In the genomic region with DNA sequence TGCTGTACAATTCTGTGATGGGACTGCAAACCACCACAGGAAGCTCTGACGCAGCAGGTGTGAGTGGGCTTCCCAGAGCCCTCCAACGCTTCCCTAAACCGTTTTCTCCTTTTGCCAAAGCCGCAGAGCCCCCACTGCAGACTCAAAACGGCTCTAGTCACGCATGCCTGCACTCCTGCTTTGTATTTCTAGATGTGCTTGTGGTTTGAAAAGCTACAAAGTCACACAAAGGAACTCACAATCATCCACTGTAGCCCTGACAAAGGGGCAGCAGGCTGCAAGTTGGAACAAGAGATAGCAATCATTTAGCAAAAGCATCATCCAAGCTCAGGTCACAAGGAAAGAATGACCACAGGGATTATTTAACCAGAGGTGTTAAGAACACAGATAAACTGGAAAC, we compare ENCODE assay signal across 13 cellular contexts.
A peak's percentile ranks its signal among the peaks of the same experiment; 100 is the strongest.
DNase-seq lines count a peak whose midpoint lies in the region; ATAC-seq and TF ChIP-seq lines count a peak whose summit lies in the region.
"Had no signal": no experiment of that assay in that cellular context is flagged by ENCODE, and none has a peak within 500 bp of the region (broad histone marks: within the 10 kb centered on the region; RNA-seq: fewer than 3 reads in every experiment).

No MANE protein-coding gene starts in this region.

- H3K9ac ChIP-seq in BLaER1 (peak overlapping the region; percentile 70), colonic mucosa (ENCODE audit: low read depth in 2 of 2, low read length in 2 of 2) (no peak overlapping the region)

- H3K4me1 Mint-ChIP-seq in activated T-helper 1 cell treated with anti-CD3 and anti-CD28 coated beads, Interleukin-12 subunit alpha, Interleukin-12 subunit beta, Interleukin-2, Interleukin-4 antibody, amounts not matched to agents 30 ng/mL and 10 ng/mL and 1 ng/mL, durations not matched to agents 14 hours and 24 hours and 36 hours (ENCODE audit: low read depth) = peaks cover 56% of the 10 kb centered on the region

- intact Hi-C loops in activated T-helper 1 cell treated with anti-CD3 and anti-CD28 coated beads, Interleukin-12 subunit alpha, Interleukin-12 subunit beta, Interleukin-2, Interleukin-4 antibody, amounts not matched to agents 30 ng/mL and 10 ng/mL and 1 ng/mL, durations not matched to agents 14 hours and 24 hours and 36 hours (cut with micrococcal nuclease) = loop anchor here (2.0 kb wide), 1 partner anchor 14 kb away; no protein-coding TSS in a partner anchor
- intact Hi-C loops in colonic mucosa (cut with DNase I) = no loop called here

- peak; percentile 35 for ATAC-seq in GM19043 (IDR thresholded peaks at IDR 0.05; ENCODE audit: low read depth, unreplicated experiment)
- peak; percentile 40 for ATAC-seq in HG03103 (IDR thresholded peaks at IDR 0.05; ENCODE audit: low read depth, unreplicated experiment)

- H3K36me3 ChIP-seq in BLaER1 = no peaks in the 10 kb centered on the region
- H3K36me3 ChIP-seq in colonic mucosa = peaks cover 3% of the 10 kb centered on the region
- H3K36me3 ChIP-seq: brain microvascular endothelial cell, neutrophil had no signal

- no peaks in the 10 kb centered on the region for H3K9me3 Mint-ChIP-seq in activated T-helper 1 cell treated with anti-CD3 and anti-CD28 coated beads, Interleukin-12 subunit alpha, Interleukin-12 subunit beta, Interleukin-2, Interleukin-4 antibody, amounts not matched to agents 30 ng/mL and 10 ng/mL and 1 ng/mL, durations not matched to agents 14 hours and 24 hours and 36 hours

- no peaks in the 10 kb centered on the region for H4K20me1 ChIP-seq in BLaER1

- H3K4me3 Mint-ChIP-seq in activated T-helper 1 cell treated with anti-CD3 and anti-CD28 coated beads, Interleukin-12 subunit alpha, Interleukin-12 subunit beta, Interleukin-2, Interleukin-4 antibody, amounts not matched to agents 30 ng/mL and 10 ng/mL and 1 ng/mL, durations not matched to agents 14 hours and 24 hours and 36 hours = no peak overlapping the region

- DNase-seq in activated T-helper 1 cell treated with anti-CD3 and anti-CD28 coated beads, Interleukin-12 subunit alpha, Interleukin-12 subunit beta, Interleukin-2, Interleukin-4 antibody, amounts not matched to agents 30 ng/mL and 10 ng/mL and 1 ng/mL, durations not matched to agents 14 hours and 24 hours and 36 hours (ENCODE audit: low spot score) = no peak
- no peak for DNase-seq in DMS153 (lab: John Stamatoyannopoulos, UW)
- no peak for DNase-seq in colonic mucosa
- no peak for DNase-seq in erythroblast (lab: John Stamatoyannopoulos, UW)
- no peak for DNase-seq in DMS53 treated with DMSO at 0.1 percent for 48 hours (lab: John Stamatoyannopoulos, UW; ENCODE audit: unreplicated experiment)
- DNase-seq: brain microvascular endothelial cell, C1 segment of cervical spinal cord, islet precursor cell, substantia nigra had no signal

- peak overlapping the region; percentile 70 for H3K27ac Mint-ChIP-seq in activated T-helper 1 cell treated with anti-CD3 and anti-CD28 coated beads, Interleukin-12 subunit alpha, Interleukin-12 subunit beta, Interleukin-2, Interleukin-4 antibody, amounts not matched to agents 30 ng/mL and 10 ng/mL and 1 ng/mL, durations not matched to agents 14 hours and 24 hours and 36 hours

- H3K4me1 ChIP-seq in BLaER1 (peaks cover 100% of the 10 kb centered on the region), colonic mucosa (no peaks in the 10 kb centered on the region)

- TF ChIP-seq POLR2A in erythroblast (IDR thresholded peaks at IDR 0.05; ENCODE audit: low read length) = no peak

- H3K9me3 ChIP-seq in BLaER1 (no peaks in the 10 kb centered on the region), colonic mucosa (no peaks in the 10 kb centered on the region)
- H3K9me3 ChIP-seq: neutrophil had no signal

- peak overlapping the region; percentile 87 for H3K4me2 ChIP-seq in BLaER1

- no peak for TF ChIP-seq CTCF in colonic mucosa (IDR thresholded peaks at IDR 0.05)

- H3K27me3 Mint-ChIP-seq in activated T-helper 1 cell treated with anti-CD3 and anti-CD28 coated beads, Interleukin-12 subunit alpha, Interleukin-12 subunit beta, Interleukin-2, Interleukin-4 antibody, amounts not matched to agents 30 ng/mL and 10 ng/mL and 1 ng/mL, durations not matched to agents 14 hours and 24 hours and 36 hours (ENCODE audit: insufficient read depth) = no peaks in the 10 kb centered on the region

- no peaks in the 10 kb centered on the region for H3K27me3 ChIP-seq in BLaER1
- no peaks in the 10 kb centered on the region for H3K27me3 ChIP-seq in colonic mucosa
- H3K27me3 ChIP-seq: brain microvascular endothelial cell had no signal

- peaks cover 8% of the 10 kb centered on the region for H3K36me3 Mint-ChIP-seq in activated T-helper 1 cell treated with anti-CD3 and anti-CD28 coated beads, Interleukin-12 subunit alpha, Interleukin-12 subunit beta, Interleukin-2, Interleukin-4 antibody, amounts not matched to agents 30 ng/mL and 10 ng/mL and 1 ng/mL, durations not matched to agents 14 hours and 24 hours and 36 hours (ENCODE audit: low read depth)

- H3K4me3 ChIP-seq in BLaER1 (peak overlapping the region; percentile 54), colonic mucosa (no peak overlapping the region)

- H3K27ac ChIP-seq in BLaER1 (peak overlapping the region; percentile 93), colonic mucosa (no peak overlapping the region)
- H3K27ac ChIP-seq: brain microvascular endothelial cell, neutrophil had no signal
